18 cellular contexts compared by ENCODE assay signal in the genomic region with DNA sequence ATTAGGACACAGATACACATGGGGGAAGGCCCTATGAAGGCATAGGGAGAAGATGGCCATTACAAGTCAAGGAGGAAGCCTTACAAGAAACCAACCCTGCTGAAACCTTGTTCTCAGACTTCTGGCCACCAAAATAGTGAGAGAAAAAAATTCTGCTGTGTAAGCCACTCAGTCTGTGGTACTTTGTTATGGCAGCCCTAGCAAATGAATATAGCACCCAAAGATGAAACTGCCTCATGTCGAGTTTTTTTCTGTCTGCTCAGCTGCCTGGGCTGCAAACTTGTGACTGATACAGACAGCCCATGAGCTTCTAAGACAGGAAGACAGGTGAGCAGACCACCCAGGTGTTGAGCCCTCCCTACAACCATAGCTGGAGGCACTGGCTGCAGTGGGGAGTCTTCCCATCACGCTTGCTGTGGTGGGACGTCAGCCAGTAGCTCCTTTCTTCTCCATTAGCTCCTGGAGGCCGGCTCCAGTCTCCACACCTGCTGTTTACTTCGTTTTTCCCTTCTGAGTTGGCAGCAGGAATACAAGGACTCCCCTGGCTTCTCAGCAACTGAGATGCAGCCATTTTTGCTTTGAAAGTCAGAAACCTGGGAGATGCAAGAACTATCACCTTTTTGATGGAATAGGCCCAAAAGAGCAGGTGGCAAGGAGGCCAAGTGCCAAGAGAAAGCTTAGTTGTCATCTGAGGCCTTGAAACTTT.
"Had no signal": no experiment of that assay in that cellular context is flagged by ENCODE, and none has a peak within 500 bp of the region (broad histone marks: within the 10 kb centered on the region; RNA-seq: fewer than 3 reads in every experiment).

No MANE protein-coding gene starts in this region.

- H3K4me3 ChIP-seq: lower lobe of right lung, mucosa of descending colon, sigmoid colon, smooth muscle cell, transverse colon, uterus had no signal

- H3K9me3 Mint-ChIP-seq: activated CD4-positive, alpha-beta memory T cell treated with anti-CD3 and anti-CD28 coated beads for 36 hours; activated naive CD4-positive, alpha-beta T cell treated with anti-CD3 and anti-CD28 coated beads for 36 hours; neural crest cell; stimulated activated naive B cell treated with anti-CD40 and anti-IgM and Interleukin-4, amounts not matched to agents 10 μg/mL and 1 μg/mL and 100 μg/mL, for 72 hours had no signal

- H3K9me3 ChIP-seq: lower lobe of right lung, mucosa of descending colon, sigmoid colon, transverse colon, uterus had no signal

- H3K36me3 ChIP-seq: lower lobe of right lung, sigmoid colon, transverse colon, uterus had no signal

- H3K27me3 Mint-ChIP-seq: activated CD4-positive, alpha-beta memory T cell treated with anti-CD3 and anti-CD28 coated beads for 36 hours; stimulated activated naive B cell treated with anti-CD40 and anti-IgM and Interleukin-4, amounts not matched to agents 10 μg/mL and 1 μg/mL and 100 μg/mL, for 72 hours had no signal

- H3K27me3 ChIP-seq: sigmoid colon, transverse colon, uterus had no signal

- H3K27ac ChIP-seq: lower lobe of right lung, sigmoid colon, transverse colon, uterus had no signal

- DNase-seq: activated CD4-positive, alpha-beta memory T cell treated with anti-CD3 and anti-CD28 coated beads for 36 hours; activated CD4-positive, alpha-beta T cell treated with anti-CD3 and anti-CD28 coated beads for 48 hours; activated naive CD4-positive, alpha-beta T cell treated with anti-CD3 and anti-CD28 coated beads for 36 hours; activated T-cell treated with anti-CD3 and anti-CD28 coated beads, Interleukin-2, amount 50 U/mL, for 48 hours; amygdala; lower lobe of right lung; mesendoderm; mucosa of descending colon; occipital lobe; retina; sigmoid colon; stimulated activated CD4-positive, alpha-beta T cell treated with anti-CD3 and anti-CD28 coated beads, Interleukin-15, amount 100 ng/mL, for 24 hours; stimulated activated naive B cell treated with anti-CD40 and anti-IgM and Interleukin-4, amounts not matched to agents 10 μg/mL and 1 μg/mL and 100 μg/mL, for 72 hours; transverse colon; uterus had no signal

- H3K4me2 ChIP-seq: smooth muscle cell had no signal

- H3K4me1 ChIP-seq: transverse colon had no signal

- H3K27ac Mint-ChIP-seq: activated CD4-positive, alpha-beta memory T cell treated with anti-CD3 and anti-CD28 coated beads for 36 hours; activated naive CD4-positive, alpha-beta T cell treated with anti-CD3 and anti-CD28 coated beads for 36 hours; stimulated activated naive B cell treated with anti-CD40 and anti-IgM and Interleukin-4, amounts not matched to agents 10 μg/mL and 1 μg/mL and 100 μg/mL, for 72 hours had no signal

- H3K4me3 Mint-ChIP-seq: activated CD4-positive, alpha-beta memory T cell treated with anti-CD3 and anti-CD28 coated beads for 36 hours; activated naive CD4-positive, alpha-beta T cell treated with anti-CD3 and anti-CD28 coated beads for 36 hours; neural crest cell; stimulated activated naive B cell treated with anti-CD40 and anti-IgM and Interleukin-4, amounts not matched to agents 10 μg/mL and 1 μg/mL and 100 μg/mL, for 72 hours had no signal

- ATAC-seq: left lobe of liver; lower lobe of right lung; mucosa of descending colon; stimulated activated naive B cell treated with anti-CD40 and anti-IgM and Interleukin-4, amounts not matched to agents 10 μg/mL and 1 μg/mL and 100 μg/mL, for 72 hours had no signal
